In the genomic region with DNA sequence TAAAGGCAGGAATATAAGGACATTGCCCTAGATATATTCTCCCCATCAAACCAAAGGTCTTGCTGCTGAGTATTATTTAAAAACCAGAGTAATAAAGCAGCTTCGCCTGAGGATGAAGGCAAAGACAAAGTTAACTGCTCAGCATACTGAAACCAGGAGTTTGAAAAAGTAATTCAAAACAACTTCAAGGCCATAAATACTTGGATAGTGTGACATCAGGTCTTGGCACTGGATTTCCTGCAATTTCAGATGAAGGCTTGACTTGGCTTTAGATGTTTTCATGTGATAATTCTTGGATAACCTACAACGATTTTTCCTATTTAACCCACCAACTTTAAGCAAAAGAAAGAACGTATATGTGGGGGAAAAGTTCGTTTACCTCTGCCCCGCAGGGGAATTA, we compare ENCODE assay signal across 1 cellular context.
TF ChIP-seq lines count a peak whose summit lies in the region.

No MANE protein-coding gene starts in this region.

TF ChIP-seq in GM23338, 12 proteins besides CTCF, POLR2A, EP300 and RAD21:
- TF ChIP-seq, protein P1, sequence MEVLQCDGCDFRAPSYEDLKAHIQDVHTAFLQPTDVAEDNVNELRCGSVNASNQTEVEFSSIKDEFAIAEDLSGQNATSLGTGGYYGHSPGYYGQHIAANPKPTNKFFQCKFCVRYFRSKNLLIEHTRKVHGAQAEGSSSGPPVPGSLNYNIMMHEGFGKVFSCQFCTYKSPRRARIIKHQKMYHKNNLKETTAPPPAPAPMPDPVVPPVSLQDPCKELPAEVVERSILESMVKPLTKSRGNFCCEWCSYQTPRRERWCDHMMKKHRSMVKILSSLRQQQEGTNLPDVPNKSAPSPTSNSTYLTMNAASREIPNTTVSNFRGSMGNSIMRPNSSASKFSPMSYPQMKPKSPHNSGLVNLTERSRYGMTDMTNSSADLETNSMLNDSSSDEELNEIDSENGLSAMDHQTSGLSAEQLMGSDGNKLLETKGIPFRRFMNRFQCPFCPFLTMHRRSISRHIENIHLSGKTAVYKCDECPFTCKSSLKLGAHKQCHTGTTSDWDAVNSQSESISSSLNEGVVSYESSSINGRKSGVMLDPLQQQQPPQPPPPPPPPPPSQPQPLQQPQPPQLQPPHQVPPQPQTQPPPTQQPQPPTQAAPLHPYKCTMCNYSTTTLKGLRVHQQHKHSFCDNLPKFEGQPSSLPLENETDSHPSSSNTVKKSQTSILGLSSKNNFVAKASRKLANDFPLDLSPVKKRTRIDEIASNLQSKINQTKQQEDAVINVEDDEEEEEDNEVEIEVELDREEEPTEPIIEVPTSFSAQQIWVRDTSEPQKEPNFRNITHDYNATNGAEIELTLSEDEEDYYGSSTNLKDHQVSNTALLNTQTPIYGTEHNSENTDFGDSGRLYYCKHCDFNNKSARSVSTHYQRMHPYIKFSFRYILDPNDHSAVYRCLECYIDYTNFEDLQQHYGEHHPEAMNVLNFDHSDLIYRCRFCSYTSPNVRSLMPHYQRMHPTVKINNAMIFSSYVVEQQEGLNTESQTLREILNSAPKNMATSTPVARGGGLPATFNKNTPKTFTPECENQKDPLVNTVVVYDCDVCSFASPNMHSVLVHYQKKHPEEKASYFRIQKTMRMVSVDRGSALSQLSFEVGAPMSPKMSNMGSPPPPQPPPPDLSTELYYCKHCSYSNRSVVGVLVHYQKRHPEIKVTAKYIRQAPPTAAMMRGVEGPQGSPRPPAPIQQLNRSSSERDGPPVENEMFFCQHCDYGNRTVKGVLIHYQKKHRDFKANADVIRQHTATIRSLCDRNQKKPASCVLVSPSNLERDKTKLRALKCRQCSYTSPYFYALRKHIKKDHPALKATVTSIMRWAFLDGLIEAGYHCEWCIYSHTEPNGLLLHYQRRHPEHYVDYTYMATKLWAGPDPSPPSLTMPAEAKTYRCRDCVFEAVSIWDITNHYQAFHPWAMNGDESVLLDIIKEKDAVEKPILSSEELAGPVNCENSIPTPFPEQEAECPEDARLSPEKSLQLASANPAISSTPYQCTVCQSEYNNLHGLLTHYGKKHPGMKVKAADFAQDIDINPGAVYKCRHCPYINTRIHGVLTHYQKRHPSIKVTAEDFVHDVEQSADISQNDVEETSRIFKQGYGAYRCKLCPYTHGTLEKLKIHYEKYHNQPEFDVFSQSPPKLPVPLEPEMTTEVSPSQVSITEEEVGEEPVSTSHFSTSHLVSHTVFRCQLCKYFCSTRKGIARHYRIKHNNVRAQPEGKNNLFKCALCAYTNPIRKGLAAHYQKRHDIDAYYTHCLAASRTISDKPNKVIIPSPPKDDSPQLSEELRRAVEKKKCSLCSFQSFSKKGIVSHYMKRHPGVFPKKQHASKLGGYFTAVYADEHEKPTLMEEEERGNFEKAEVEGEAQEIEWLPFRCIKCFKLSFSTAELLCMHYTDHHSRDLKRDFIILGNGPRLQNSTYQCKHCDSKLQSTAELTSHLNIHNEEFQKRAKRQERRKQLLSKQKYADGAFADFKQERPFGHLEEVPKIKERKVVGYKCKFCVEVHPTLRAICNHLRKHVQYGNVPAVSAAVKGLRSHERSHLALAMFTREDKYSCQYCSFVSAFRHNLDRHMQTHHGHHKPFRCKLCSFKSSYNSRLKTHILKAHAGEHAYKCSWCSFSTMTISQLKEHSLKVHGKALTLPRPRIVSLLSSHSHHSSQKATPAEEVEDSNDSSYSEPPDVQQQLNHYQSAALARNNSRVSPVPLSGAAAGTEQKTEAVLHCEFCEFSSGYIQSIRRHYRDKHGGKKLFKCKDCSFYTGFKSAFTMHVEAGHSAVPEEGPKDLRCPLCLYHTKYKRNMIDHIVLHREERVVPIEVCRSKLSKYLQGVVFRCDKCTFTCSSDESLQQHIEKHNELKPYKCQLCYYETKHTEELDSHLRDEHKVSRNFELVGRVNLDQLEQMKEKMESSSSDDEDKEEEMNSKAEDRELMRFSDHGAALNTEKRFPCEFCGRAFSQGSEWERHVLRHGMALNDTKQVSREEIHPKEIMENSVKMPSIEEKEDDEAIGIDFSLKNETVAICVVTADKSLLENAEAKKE (CRISPR knock-in tag; IDR thresholded peaks at IDR 0.05) = no peak
- TF ChIP-seq, protein P2, sequence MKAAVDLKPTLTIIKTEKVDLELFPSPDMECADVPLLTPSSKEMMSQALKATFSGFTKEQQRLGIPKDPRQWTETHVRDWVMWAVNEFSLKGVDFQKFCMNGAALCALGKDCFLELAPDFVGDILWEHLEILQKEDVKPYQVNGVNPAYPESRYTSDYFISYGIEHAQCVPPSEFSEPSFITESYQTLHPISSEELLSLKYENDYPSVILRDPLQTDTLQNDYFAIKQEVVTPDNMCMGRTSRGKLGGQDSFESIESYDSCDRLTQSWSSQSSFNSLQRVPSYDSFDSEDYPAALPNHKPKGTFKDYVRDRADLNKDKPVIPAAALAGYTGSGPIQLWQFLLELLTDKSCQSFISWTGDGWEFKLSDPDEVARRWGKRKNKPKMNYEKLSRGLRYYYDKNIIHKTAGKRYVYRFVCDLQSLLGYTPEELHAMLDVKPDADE (IDR thresholded peaks at IDR 0.05) = no peak
- TF ChIP-seq CREB1 (CRISPR knock-in tag; IDR thresholded peaks at IDR 0.05; ENCODE audit: low read depth) (no peak), EZH2 (IDR thresholded peaks at IDR 0.05; ENCODE audit: low read depth, unreplicated experiment) (no peak), JUNB (IDR thresholded peaks at IDR 0.05; ENCODE audit: unreplicated experiment) (no peak), POLR2AphosphoS5 (IDR thresholded peaks at IDR 0.05; ENCODE audit: low read depth) (no peak), EZH2phosphoT487 (IDR thresholded peaks at IDR 0.05; ENCODE audit: unreplicated experiment) (no peak), ZNF331 (CRISPR knock-in tag; IDR thresholded peaks at IDR 0.05; ENCODE audit: low read depth) (no peak)
- TF ChIP-seq, protein P3, sequence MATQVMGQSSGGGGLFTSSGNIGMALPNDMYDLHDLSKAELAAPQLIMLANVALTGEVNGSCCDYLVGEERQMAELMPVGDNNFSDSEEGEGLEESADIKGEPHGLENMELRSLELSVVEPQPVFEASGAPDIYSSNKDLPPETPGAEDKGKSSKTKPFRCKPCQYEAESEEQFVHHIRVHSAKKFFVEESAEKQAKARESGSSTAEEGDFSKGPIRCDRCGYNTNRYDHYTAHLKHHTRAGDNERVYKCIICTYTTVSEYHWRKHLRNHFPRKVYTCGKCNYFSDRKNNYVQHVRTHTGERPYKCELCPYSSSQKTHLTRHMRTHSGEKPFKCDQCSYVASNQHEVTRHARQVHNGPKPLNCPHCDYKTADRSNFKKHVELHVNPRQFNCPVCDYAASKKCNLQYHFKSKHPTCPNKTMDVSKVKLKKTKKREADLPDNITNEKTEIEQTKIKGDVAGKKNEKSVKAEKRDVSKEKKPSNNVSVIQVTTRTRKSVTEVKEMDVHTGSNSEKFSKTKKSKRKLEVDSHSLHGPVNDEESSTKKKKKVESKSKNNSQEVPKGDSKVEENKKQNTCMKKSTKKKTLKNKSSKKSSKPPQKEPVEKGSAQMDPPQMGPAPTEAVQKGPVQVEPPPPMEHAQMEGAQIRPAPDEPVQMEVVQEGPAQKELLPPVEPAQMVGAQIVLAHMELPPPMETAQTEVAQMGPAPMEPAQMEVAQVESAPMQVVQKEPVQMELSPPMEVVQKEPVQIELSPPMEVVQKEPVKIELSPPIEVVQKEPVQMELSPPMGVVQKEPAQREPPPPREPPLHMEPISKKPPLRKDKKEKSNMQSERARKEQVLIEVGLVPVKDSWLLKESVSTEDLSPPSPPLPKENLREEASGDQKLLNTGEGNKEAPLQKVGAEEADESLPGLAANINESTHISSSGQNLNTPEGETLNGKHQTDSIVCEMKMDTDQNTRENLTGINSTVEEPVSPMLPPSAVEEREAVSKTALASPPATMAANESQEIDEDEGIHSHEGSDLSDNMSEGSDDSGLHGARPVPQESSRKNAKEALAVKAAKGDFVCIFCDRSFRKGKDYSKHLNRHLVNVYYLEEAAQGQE (IDR thresholded peaks at IDR 0.05; ENCODE audit: unreplicated experiment) = no peak
TF ChIP-seq in GM23338: peak in this region for 0.
